In genomic region chrX:30576881-30577280, GRCh38 we compare ENCODE assay signal across 13 cellular contexts. TPM values are rescaled to one million over a fixed set of nuclear protein-coding genes. Genes with fewer than 3 reads are reported as not detected.
DNase-seq lines count a peak whose midpoint lies in the region; ATAC-seq and TF ChIP-seq lines count a peak whose summit lies in the region.
"Had no signal": no experiment of that assay in that cellular context is flagged by ENCODE, and none has a peak within 500 bp of the region (broad histone marks: within the 10 kb centered on the region; RNA-seq: fewer than 3 reads in every experiment).

No MANE protein-coding gene starts in this region.

- H2AFZ ChIP-seq in OCI-LY1 (ENCODE audit: low read length) = no peak overlapping the region

- WGBS in stomach, 5 donors = 62 to 86% (median 77%) methylated on average over 8 of the region's 8 CpGs

- intact Hi-C loops in stomach (cut with DNase I; ENCODE audit: low total_unique reads) (no loop called here), dorsolateral prefrontal cortex (cut with DNase I) (no loop called here), Right ventricle myocardium superior (cut with DNase I) (loop anchor here (10.0 kb wide), 1 partner anchor 138 kb away; no protein-coding TSS in a partner anchor)

- ATAC-seq in effector memory CD8-positive, alpha-beta T cell (replicated peaks) = no peak
- ATAC-seq in Right ventricle myocardium superior (ENCODE audit: poor library complexity) (no peak), GM21737 (IDR thresholded peaks at IDR 0.05; ENCODE audit: unreplicated experiment) (no peak)

- no peaks in the 10 kb centered on the region for H3K9me3 ChIP-seq in OCI-LY1 (ENCODE audit: low read length)
- no peaks in the 10 kb centered on the region for H3K9me3 ChIP-seq in stomach
- H3K9me3 ChIP-seq: left ventricle myocardium inferior, prostate gland had no signal

- H3K36me3 ChIP-seq in OCI-LY1 (ENCODE audit: insufficient read depth, low read length) (peaks cover 35% of the 10 kb centered on the region), stomach (no peaks in the 10 kb centered on the region)
- H3K36me3 ChIP-seq: left ventricle myocardium inferior, prostate gland had no signal

- H3K9ac ChIP-seq in OCI-LY1 (ENCODE audit: low read length) = peak overlapping the region; percentile 83

- peaks cover 43% of the 10 kb centered on the region for H3K4me1 ChIP-seq in OCI-LY1 (ENCODE audit: insufficient read depth, low read length, severe bottlenecking)
- no peaks in the 10 kb centered on the region for H3K4me1 ChIP-seq in stomach
- H3K4me1 ChIP-seq: left ventricle myocardium inferior, prostate gland had no signal

- no peaks in the 10 kb centered on the region for H3F3A ChIP-seq in OCI-LY1 (ENCODE audit: insufficient read depth, low read length)

- H3K27me3 ChIP-seq in OCI-LY1 (ENCODE audit: insufficient read depth, low read length) (no peaks in the 10 kb centered on the region), stomach (no peaks in the 10 kb centered on the region), dorsolateral prefrontal cortex (peaks cover 0 to 33% (median 5%) of the 10 kb centered on the region in 45 donors)

- DNase-seq in activated T-cell treated with anti-CD3 and anti-CD28 coated beads, Interleukin-2, amount 50 U/mL, for 24 hours = no peak
- DNase-seq in activated T-cell treated with anti-CD3 and anti-CD28 coated beads for 4 hours (no peak), stomach (no peak), dorsolateral prefrontal cortex (no peak), Right ventricle myocardium superior (no peak)
- no peak for DNase-seq in effector memory CD8-positive, alpha-beta T cell
- DNase-seq: foreskin melanocyte; left ventricle myocardium inferior; NCI-H1436; NK-92 treated with Interleukin-12 subunit alpha and Interleukin-12 subunit beta, amount 100 ng/mL, for 24 hours had no signal

- H3K27ac ChIP-seq in OCI-LY1 (ENCODE audit: low read depth, low read length, poor library complexity, severe bottlenecking) (peak overlapping the region; percentile 98), stomach (peak overlapping the region in 3 of 5 donors; percentile 17 to 54 (median 46)), dorsolateral prefrontal cortex (peak overlapping the region in 10 of 59 donors; percentile 1 to 55 (median 16))
- H3K27ac ChIP-seq: prostate gland had no signal

- peaks cover 27% of the 10 kb centered on the region for H3K4me1 Mint-ChIP-seq in activated T-cell treated with anti-CD3 and anti-CD28 coated beads, Interleukin-2, amount 50 U/mL, for 24 hours (ENCODE audit: low read depth)
- H3K4me1 Mint-ChIP-seq in effector memory CD8-positive, alpha-beta T cell (ENCODE audit: low read depth in 2 of 2) = peaks cover 0 to 6% of the 10 kb centered on the region in 2 donors

- H4K20me1 ChIP-seq in OCI-LY1 (ENCODE audit: insufficient read depth, low read length) = no peaks in the 10 kb centered on the region

- no peaks in the 10 kb centered on the region for H3K9me2 ChIP-seq in OCI-LY1 (ENCODE audit: low read depth, low read length)

- H3K4me3 ChIP-seq in OCI-LY1 (ENCODE audit: low read depth, low read length, poor library complexity, severe bottlenecking) (peak overlapping the region; percentile 81), stomach (no peak overlapping the region), dorsolateral prefrontal cortex (peak overlapping the region in 24 of 59 donors; percentile 1 to 42 (median 20))
- H3K4me3 ChIP-seq: left ventricle myocardium inferior, prostate gland had no signal

- peak overlapping the region; percentile 81 for H3K4me2 ChIP-seq in OCI-LY1 (ENCODE audit: low read length)

- H3K27ac Mint-ChIP-seq in activated T-cell treated with anti-CD3 and anti-CD28 coated beads, Interleukin-2, amount 50 U/mL, for 24 hours = peak overlapping the region; percentile 86
- peak overlapping the region; percentile 65 to 70 for H3K27ac Mint-ChIP-seq in effector memory CD8-positive, alpha-beta T cell

- H3K79me2 ChIP-seq in OCI-LY1 (ENCODE audit: insufficient read depth, low read length) = peaks cover 51% of the 10 kb centered on the region

- TF ChIP-seq EP300 in stomach (IDR thresholded peaks at IDR 0.05) = no peak

- no peaks in the 10 kb centered on the region for H3K9me3 Mint-ChIP-seq in activated T-cell treated with anti-CD3 and anti-CD28 coated beads, Interleukin-2, amount 50 U/mL, for 24 hours
- no peaks in the 10 kb centered on the region for H3K9me3 Mint-ChIP-seq in effector memory CD8-positive, alpha-beta T cell

- peaks cover 24% of the 10 kb centered on the region for H3K27me3 Mint-ChIP-seq in activated T-cell treated with anti-CD3 and anti-CD28 coated beads, Interleukin-2, amount 50 U/mL, for 24 hours
- no peaks in the 10 kb centered on the region for H3K27me3 Mint-ChIP-seq in effector memory CD8-positive, alpha-beta T cell

- H3K4me3 Mint-ChIP-seq in activated T-cell treated with anti-CD3 and anti-CD28 coated beads, Interleukin-2, amount 50 U/mL, for 24 hours = peak overlapping the region; percentile 80
- H3K4me3 Mint-ChIP-seq in effector memory CD8-positive, alpha-beta T cell = peak overlapping the region; percentile 70 to 77

- TF ChIP-seq POLR2A in stomach (IDR thresholded peaks at IDR 0.05) = no peak

- no peaks in the 10 kb centered on the region for H3K36me3 Mint-ChIP-seq in activated T-cell treated with anti-CD3 and anti-CD28 coated beads, Interleukin-2, amount 50 U/mL, for 24 hours (ENCODE audit: low read depth)
- no peaks in the 10 kb centered on the region for H3K36me3 Mint-ChIP-seq in effector memory CD8-positive, alpha-beta T cell (ENCODE audit: insufficient read depth)

- TF ChIP-seq CTCF in OCI-LY1 (IDR thresholded peaks at IDR 0.05; ENCODE audit: low read length) (no peak), stomach (IDR thresholded peaks at IDR 0.05) (no peak), dorsolateral prefrontal cortex (IDR thresholded peaks at IDR 0.05 in 54 of 56, conservative IDR thresholded peaks at IDR 0.05 in 2 of 56; ENCODE audit: low read depth in 1 of 56, partially characterized antibody in 56 of 56) (no peak)

RNA-seq across cellular contexts. Expression of gene TASL, which starts 0.7 kb away (rescaled TPM):
- 1 to 10 TPM in 2 of 5 donors, under 1 TPM in 1, not detected in 2; 0.92 to 9.3 (median 6.4) TPM for total RNA-seq in stomach
- polyA plus RNA-seq in stomach = 1 to 10 TPM in 1 of 3 donors, under 1 TPM in 2; 0.10 to 1.1 (median 0.76) TPM
- total RNA-seq in dorsolateral prefrontal cortex = 1 to 10 TPM in 50 of 120 experiments, under 1 TPM in 65, not detected in 5; 0.23 to 3.2 (median 0.90) TPM
- 0.30 TPM for total RNA-seq in Right ventricle myocardium superior
